Comparison of ENCODE assay signal across 9 cellular contexts in the genomic region with DNA sequence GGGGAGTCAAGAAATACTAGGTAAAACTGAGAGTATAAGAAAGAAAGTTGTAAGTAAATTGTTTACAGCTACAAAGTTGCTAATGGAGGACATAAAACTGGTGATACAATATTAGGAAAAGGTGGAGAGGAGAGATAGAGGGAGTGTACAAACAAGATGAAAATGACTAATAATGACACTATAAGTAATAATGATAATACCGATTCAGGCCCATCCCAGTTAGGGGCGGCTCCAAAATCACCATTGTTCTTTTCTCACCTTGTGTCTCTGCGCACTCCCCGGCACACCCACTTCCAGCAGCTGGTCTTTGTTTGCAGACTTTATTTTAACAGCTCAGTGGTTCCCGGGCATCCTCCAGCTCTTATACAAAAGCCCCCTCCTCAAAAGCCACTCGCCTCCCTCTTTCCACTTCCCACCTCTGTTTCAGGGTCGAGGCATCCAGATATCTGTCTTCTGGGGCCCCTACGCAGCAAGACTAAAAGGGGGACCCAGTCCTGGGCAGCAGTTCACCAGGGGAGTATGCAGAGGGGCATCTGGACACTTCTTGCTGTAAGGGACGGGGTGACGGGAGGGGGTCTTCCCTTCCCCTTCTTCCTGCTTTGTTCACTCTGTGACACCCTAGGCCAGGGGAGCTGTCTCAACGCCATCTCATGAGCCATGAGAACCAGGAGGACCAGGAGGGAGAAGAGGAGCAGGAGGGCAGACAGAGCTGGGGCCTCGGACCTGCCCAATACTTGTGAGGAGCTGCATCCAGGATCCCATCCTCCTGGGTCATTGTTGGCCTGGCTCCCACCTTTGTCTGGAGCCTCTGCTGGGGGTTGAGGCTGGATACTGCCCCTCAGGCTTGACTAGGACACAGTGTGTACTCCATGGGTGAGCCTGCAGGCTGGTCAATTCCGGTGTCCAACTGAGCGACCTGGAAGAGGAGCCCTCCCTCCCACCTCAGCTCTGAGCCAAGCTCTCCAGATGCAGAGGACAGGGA. TPM values are rescaled to one million over a fixed set of nuclear protein-coding genes. Genes with fewer than 3 reads are reported as not detected.
DNase-seq lines count a peak whose midpoint lies in the region; ATAC-seq, FAIRE-seq and TF ChIP-seq lines count a peak whose summit lies in the region.
"Had no signal": no experiment of that assay in that cellular context is flagged by ENCODE, and none has a peak within 500 bp of the region (broad histone marks: within the 10 kb centered on the region; RNA-seq: fewer than 3 reads in every experiment).

No MANE protein-coding gene starts in this region.

- no peak for FAIRE-seq in HepG2 (lab: Jason Lieb, UNC)

- H4K20me1 ChIP-seq in HepG2 (ENCODE audit: insufficient read depth, low read length), result 0 out of 2 replicates have a peak, but pooled peaks cover 4% of the 10 kb centered on the region

- H3K4me2 ChIP-seq in HepG2 (ENCODE audit: low read depth, low read length), result peak overlapping the region; percentile 94

- peak; percentile 52 for DNase-seq in activated CD8-positive, alpha-beta memory T cell treated with anti-CD3 and anti-CD28 coated beads for 24 hours
- DNase-seq in activated CD8-positive, alpha-beta memory T cell treated with anti-CD3 and anti-CD28 coated beads, Interleukin-2, amount 50 U/mL, for 4 hours, result no peak
- no peak for DNase-seq in activated naive CD8-positive, alpha-beta T cell treated with anti-CD3 and anti-CD28 coated beads, Interleukin-2, amount 50 U/mL, for 24 hours
- DNase-seq in HepG2 (ENCODE audit: low spot score) (no peak), thoracic aorta (ENCODE audit: low spot score) (no peak), NCI-H2227 treated with DMSO at 0.1 percent for 48 hours (lab: John Stamatoyannopoulos, UW) (no peak), EL (no peak), foreskin keratinocyte (no peak)
- DNase-seq: NCI-H1436 treated with DMSO at 0.1 percent for 48 hours had no signal

- POLR2A ChIA-PET in HepG2 (lab: Yijun Ruan, JAX), result interaction anchor here (0.8 to 6.1 kb wide), 2 partner anchors 15 to 245 kb away, joined by 3 to 102 read pairs; partner anchors contain the start of genes APOL1 and TXN2

- peak overlapping the region; percentile 3 for H3K27ac Mint-ChIP-seq in activated naive CD8-positive, alpha-beta T cell treated with anti-CD3 and anti-CD28 coated beads, Interleukin-2, amount 50 U/mL, for 24 hours

- no peak for ATAC-seq in activated naive CD8-positive, alpha-beta T cell treated with anti-CD3 and anti-CD28 coated beads, Interleukin-2, amount 50 U/mL, for 24 hours
- ATAC-seq in HepG2 (no peak), thoracic aorta (ENCODE audit: insufficient number of reproducible peaks, low FRiP score, low read depth) (no peak), foreskin keratinocyte (no peak)

- H3K4me1 ChIP-seq in HepG2 (ENCODE audit: insufficient read depth, low read length) (peaks cover 72% of the 10 kb centered on the region), thoracic aorta (ENCODE audit: control insufficient read depth in 1 of 2, low read depth in 2 of 2) (peaks cover 30 to 49% of the 10 kb centered on the region in 2 donors), foreskin keratinocyte (no peaks in the 10 kb centered on the region)

- peaks cover 49% of the 10 kb centered on the region for H3K79me2 ChIP-seq in HepG2 (ENCODE audit: insufficient read depth, low read length)

- no peak overlapping the region for H2AFZ ChIP-seq in HepG2 (ENCODE audit: low read length)

- H3K9me3 ChIP-seq in HepG2 (ENCODE audit: low read length), result no peaks in the 10 kb centered on the region
- no peaks in the 10 kb centered on the region for H3K9me3 ChIP-seq in thoracic aorta

- no peaks in the 10 kb centered on the region for H3K9me3 Mint-ChIP-seq in activated naive CD8-positive, alpha-beta T cell treated with anti-CD3 and anti-CD28 coated beads, Interleukin-2, amount 50 U/mL, for 24 hours

- BruUV-seq in HepG2 (replicated peaks; lab: Mats Ljungman, UMichigan), result no TSS peak

- no peak for TF ChIP-seq EP300 in HepG2 (IDR thresholded peaks at IDR 0.05; ENCODE audit: low read depth in 2 of 2, low read length in 2 of 2)
- TF ChIP-seq EP300 in HepG2 (CRISPR knock-in tag; IDR thresholded peaks at IDR 0.05; ENCODE audit: borderline replicate concordance), result no peak

- no peak for TF ChIP-seq CTCF in HepG2 (CRISPR knock-in tag; IDR thresholded peaks at IDR 0.05)
- TF ChIP-seq CTCF in thoracic aorta (IDR thresholded peaks at IDR 0.05), result no peak
- no peak for TF ChIP-seq CTCF in foreskin keratinocyte (conservative IDR thresholded peaks at IDR 0.05)

- peak overlapping the region; percentile 98 for H3K4me3 Mint-ChIP-seq in activated naive CD8-positive, alpha-beta T cell treated with anti-CD3 and anti-CD28 coated beads, Interleukin-2, amount 50 U/mL, for 24 hours

- H3K27me3 ChIP-seq in HepG2 (ENCODE audit: control insufficient read depth in 1 of 2, insufficient read depth in 2 of 2, low read length in 2 of 2) (no peaks in the 10 kb centered on the region; a peak in 1 of 5 replicates), thoracic aorta (replicated peaks; ENCODE audit: insufficient read depth) (no peaks in the 10 kb centered on the region), foreskin keratinocyte (no peaks in the 10 kb centered on the region)

- H3K27ac ChIP-seq in HepG2 (ENCODE audit: extremely low read length, insufficient read depth, low read length) (no peak overlapping the region), thoracic aorta (no peak overlapping the region), foreskin keratinocyte (no peak overlapping the region)

- H3K4me3 ChIP-seq in HepG2 (replicated peaks in 1 of 3; ENCODE audit: insufficient read depth in 1 of 3, low read depth in 2 of 3, low read length in 3 of 3), result peak overlapping the region; percentile 71 to 94 (median 81)
- peak overlapping the region; percentile 78 for H3K4me3 ChIP-seq in thoracic aorta

- peaks cover 37% of the 10 kb centered on the region for H3K36me3 Mint-ChIP-seq in activated naive CD8-positive, alpha-beta T cell treated with anti-CD3 and anti-CD28 coated beads, Interleukin-2, amount 50 U/mL, for 24 hours (ENCODE audit: low read depth)

- H3K9ac ChIP-seq in HepG2 (ENCODE audit: insufficient read depth, low read depth, low read length), result peak overlapping the region; percentile 78

- no peaks in the 10 kb centered on the region for H3K27me3 Mint-ChIP-seq in activated naive CD8-positive, alpha-beta T cell treated with anti-CD3 and anti-CD28 coated beads, Interleukin-2, amount 50 U/mL, for 24 hours

- no peak for TF ChIP-seq RAD21 in HepG2 (CRISPR knock-in tag; IDR thresholded peaks at IDR 0.05)

- H3K36me3 ChIP-seq in HepG2 (replicated peaks in 1 of 2; ENCODE audit: control insufficient read depth in 1 of 2, insufficient read depth in 2 of 2, low read length in 2 of 2), result peaks cover 9 to 30% of the 10 kb centered on the region in 2 experiments; a peak in 4 of 5 replicates
- H3K36me3 ChIP-seq in thoracic aorta, result peaks cover 15% of the 10 kb centered on the region

- TF ChIP-seq POLR2A in HepG2 (IDR thresholded peaks at IDR 0.05; ENCODE audit: insufficient read depth in 1 of 2, low read depth in 2 of 2, low read length in 2 of 2), result no peak

- in situ Hi-C loops in HepG2 (cut with HindIII; ENCODE audit: extremely low pct_ligation_motif_present, low pct_unique_long_range_greater_than_20kb), result loop anchor here (10.0 kb wide), 1 partner anchor 48 kb away; no protein-coding TSS in a partner anchor

- intact Hi-C loops in HepG2 (cut with micrococcal nuclease; ENCODE audit: unreplicated experiment), result loop anchor here (5.0 kb wide), 1 partner anchor 34 kb away; the partner anchor contains the start of gene APOL4

- CTCF ChIA-PET in HepG2 (lab: Yijun Ruan, JAX; ENCODE audit: low intra/inter-chr PET ratio, low total read pairs), result no interaction called here

- H3K4me1 Mint-ChIP-seq in activated naive CD8-positive, alpha-beta T cell treated with anti-CD3 and anti-CD28 coated beads, Interleukin-2, amount 50 U/mL, for 24 hours, result peaks cover 54% of the 10 kb centered on the region

- WGBS in HepG2 (ENCODE audit: low lambda C conversion rate), result 97% methylated on average over 11 of the region's 14 CpGs

RNA-seq across cellular contexts. Expression of gene APOL2, which starts 2.7 kb away (rescaled TPM):
- total RNA-seq in HepG2 (2016; rRNA removed; fragmentation: Illumina TruSeq; extraction: Trizol) (28.7 and 34.3 TPM in 2 replicates), thoracic aorta (10 to 100 TPM; 35.9 to 84.9 TPM), foreskin keratinocyte (14.7 TPM in 2 replicates)
- 2.5 and 3.6 TPM in 2 replicates for total RNA-seq in HepG2 (2016; cell fraction: cytosol; rRNA removed; fragmentation: Illumina TruSeq; extraction: Trizol; ENCODE audit: low read depth)
- total RNA-seq in HepG2 (2016; cell fraction: insoluble cytoplasmic fraction; rRNA removed; fragmentation: Illumina TruSeq; extraction: Trizol), result 27.0 and 29.3 TPM in 2 replicates
- 8.2 and 9.0 TPM in 2 replicates for total RNA-seq in HepG2 (2016; cell fraction: membrane; rRNA removed; fragmentation: Illumina TruSeq; extraction: Trizol)
- total RNA-seq in HepG2 (2016; cell fraction: nucleus; rRNA removed; fragmentation: Illumina TruSeq; extraction: Trizol), result 16.8 and 21.4 TPM in 2 replicates
- polyA plus RNA-seq in HepG2 (2011; rRNA removed) (51.2 and 94.4 TPM in 2 replicates), foreskin keratinocyte (10.0 and 10.6 TPM in 2 replicates)
- polyA plus RNA-seq in HepG2 (2011; cell fraction: cytosol; rRNA removed), result 53.4 and 72.6 TPM in 2 replicates
- polyA plus RNA-seq in HepG2 (2011; cell fraction: nucleus; rRNA removed), result 195 and 245 TPM in 2 replicates
- 58.3 and 88.7 TPM in 2 replicates for polyA plus RNA-seq in HepG2 (2012)
- polyA plus RNA-seq in HepG2 (2016; cell fraction: cytosol; fragmentation: Illumina TruSeq; extraction: Trizol; ENCODE audit: low read depth), result 1.8 TPM in 2 replicates
- polyA plus RNA-seq in HepG2 (2016; cell fraction: insoluble cytoplasmic fraction; fragmentation: Illumina TruSeq; extraction: Trizol; ENCODE audit: low read depth), result 20.2 and 26.3 TPM in 2 replicates
- 4.4 and 5.1 TPM in 2 replicates for polyA plus RNA-seq in HepG2 (2016; cell fraction: membrane; fragmentation: Illumina TruSeq; extraction: Trizol; ENCODE audit: low read depth)
- polyA plus RNA-seq in HepG2 (2016; cell fraction: nucleus; fragmentation: Illumina TruSeq; extraction: Trizol; ENCODE audit: insufficient read depth, low read depth), result 31.6 and 34.2 TPM in 2 replicates
- 34.5 and 120 TPM in 2 replicates for polyA minus RNA-seq in HepG2 (2011; rRNA and poly(A)+ RNA removed; ENCODE audit: low replicate concordance)
- 39.4 and 67.2 TPM in 2 replicates for polyA minus RNA-seq in HepG2 (2011; cell fraction: cytosol; rRNA and poly(A)+ RNA removed)
- polyA minus RNA-seq in HepG2 (2011; cell fraction: nucleus; rRNA and poly(A)+ RNA removed), result 44.7 and 77.3 TPM in 2 replicates

RNA-seq across cellular contexts. Expression of gene APOL1, which starts 16.3 kb away (rescaled TPM):
- total RNA-seq in HepG2 (2016; rRNA removed; fragmentation: Illumina TruSeq; extraction: Trizol) (11.2 and 20.3 TPM in 2 replicates), thoracic aorta (10 to 100 TPM; 40.1 to 47.3 TPM), foreskin keratinocyte (1.3 and 1.8 TPM in 2 replicates)
- 2.3 and 2.8 TPM in 2 replicates for total RNA-seq in HepG2 (2016; cell fraction: cytosol; rRNA removed; fragmentation: Illumina TruSeq; extraction: Trizol; ENCODE audit: low read depth)
- total RNA-seq in HepG2 (2016; cell fraction: insoluble cytoplasmic fraction; rRNA removed; fragmentation: Illumina TruSeq; extraction: Trizol), result 10.1 and 20.9 TPM in 2 replicates
- 3.2 and 3.4 TPM in 2 replicates for total RNA-seq in HepG2 (2016; cell fraction: membrane; rRNA removed; fragmentation: Illumina TruSeq; extraction: Trizol)
- 19.4 and 20.3 TPM in 2 replicates for total RNA-seq in HepG2 (2016; cell fraction: nucleus; rRNA removed; fragmentation: Illumina TruSeq; extraction: Trizol)
- polyA plus RNA-seq in HepG2 (2011; rRNA removed) (75.0 and 124 TPM in 2 replicates), foreskin keratinocyte (1.2 and 2.2 TPM in 2 replicates)
- 57.2 and 84.6 TPM in 2 replicates for polyA plus RNA-seq in HepG2 (2011; cell fraction: cytosol; rRNA removed)
- 110 and 144 TPM in 2 replicates for polyA plus RNA-seq in HepG2 (2011; cell fraction: nucleus; rRNA removed)
- polyA plus RNA-seq in HepG2 (2012), result 126 and 159 TPM in 2 replicates
- polyA plus RNA-seq in HepG2 (2016; cell fraction: cytosol; fragmentation: Illumina TruSeq; extraction: Trizol; ENCODE audit: low read depth), result 2.5 and 2.9 TPM in 2 replicates
- polyA plus RNA-seq in HepG2 (2016; cell fraction: insoluble cytoplasmic fraction; fragmentation: Illumina TruSeq; extraction: Trizol; ENCODE audit: low read depth), result 12.0 and 13.0 TPM in 2 replicates
- polyA plus RNA-seq in HepG2 (2016; cell fraction: membrane; fragmentation: Illumina TruSeq; extraction: Trizol; ENCODE audit: low read depth), result 3.3 and 3.8 TPM in 2 replicates
- 37.3 and 42.3 TPM in 2 replicates for polyA plus RNA-seq in HepG2 (2016; cell fraction: nucleus; fragmentation: Illumina TruSeq; extraction: Trizol; ENCODE audit: insufficient read depth, low read depth)
- 2.0 and 61.9 TPM in 2 replicates for polyA minus RNA-seq in HepG2 (2011; rRNA and poly(A)+ RNA removed; ENCODE audit: low replicate concordance)
- polyA minus RNA-seq in HepG2 (2011; cell fraction: cytosol; rRNA and poly(A)+ RNA removed), result 61.5 and 88.3 TPM in 2 replicates
- polyA minus RNA-seq in HepG2 (2011; cell fraction: nucleus; rRNA and poly(A)+ RNA removed), result 34.2 and 54.7 TPM in 2 replicates

RNA-seq across cellular contexts. Expression of gene APOL4, which starts 35.0 kb away (rescaled TPM):
- total RNA-seq in HepG2 (2016; rRNA removed; fragmentation: Illumina TruSeq; extraction: Trizol) (0.45 and 0.77 TPM in 2 replicates), thoracic aorta (10 to 100 TPM in 1 of 2 donors, 1 to 10 TPM in 1; 1.4 to 30.3 TPM), foreskin keratinocyte (not detected in 2 replicates)
- total RNA-seq in HepG2 (2016; cell fraction: cytosol; rRNA removed; fragmentation: Illumina TruSeq; extraction: Trizol; ENCODE audit: low read depth), result not detected in 2 replicates
- 0.54 and 0.76 TPM in 2 replicates for total RNA-seq in HepG2 (2016; cell fraction: insoluble cytoplasmic fraction; rRNA removed; fragmentation: Illumina TruSeq; extraction: Trizol)
- 0.15 and 0.45 TPM in 2 replicates for total RNA-seq in HepG2 (2016; cell fraction: membrane; rRNA removed; fragmentation: Illumina TruSeq; extraction: Trizol)
- 0.78 and 0.91 TPM in 2 replicates for total RNA-seq in HepG2 (2016; cell fraction: nucleus; rRNA removed; fragmentation: Illumina TruSeq; extraction: Trizol)
- polyA plus RNA-seq in HepG2 (2011; rRNA removed) (2.8 and 4.9 TPM in 2 replicates), foreskin keratinocyte (not detected in 2 replicates)
- polyA plus RNA-seq in HepG2 (2011; cell fraction: cytosol; rRNA removed), result 1.8 and 3.0 TPM in 2 replicates
- 5.6 and 9.1 TPM in 2 replicates for polyA plus RNA-seq in HepG2 (2011; cell fraction: nucleus; rRNA removed)
- 3.2 and 7.5 TPM in 2 replicates for polyA plus RNA-seq in HepG2 (2012)
- 0.06 and 0.10 TPM in 2 replicates for polyA plus RNA-seq in HepG2 (2016; cell fraction: cytosol; fragmentation: Illumina TruSeq; extraction: Trizol; ENCODE audit: low read depth)
- 0.57 and 0.62 TPM in 2 replicates for polyA plus RNA-seq in HepG2 (2016; cell fraction: insoluble cytoplasmic fraction; fragmentation: Illumina TruSeq; extraction: Trizol; ENCODE audit: low read depth)
- 0.11 and 0.16 TPM in 2 replicates for polyA plus RNA-seq in HepG2 (2016; cell fraction: membrane; fragmentation: Illumina TruSeq; extraction: Trizol; ENCODE audit: low read depth)
- polyA plus RNA-seq in HepG2 (2016; cell fraction: nucleus; fragmentation: Illumina TruSeq; extraction: Trizol; ENCODE audit: insufficient read depth, low read depth), result 0.96 and 1.2 TPM in 2 replicates
- polyA minus RNA-seq in HepG2 (2011; rRNA and poly(A)+ RNA removed; ENCODE audit: low replicate concordance), result 1.5 TPM in 1 of 2 replicates, not detected in the other
- polyA minus RNA-seq in HepG2 (2011; cell fraction: cytosol; rRNA and poly(A)+ RNA removed), result 0.70 and 1.5 TPM in 2 replicates
- polyA minus RNA-seq in HepG2 (2011; cell fraction: nucleus; rRNA and poly(A)+ RNA removed), result 0.90 and 2.7 TPM in 2 replicates
